Comparison of ENCODE assay signal across 11 cellular contexts in the genomic region with DNA sequence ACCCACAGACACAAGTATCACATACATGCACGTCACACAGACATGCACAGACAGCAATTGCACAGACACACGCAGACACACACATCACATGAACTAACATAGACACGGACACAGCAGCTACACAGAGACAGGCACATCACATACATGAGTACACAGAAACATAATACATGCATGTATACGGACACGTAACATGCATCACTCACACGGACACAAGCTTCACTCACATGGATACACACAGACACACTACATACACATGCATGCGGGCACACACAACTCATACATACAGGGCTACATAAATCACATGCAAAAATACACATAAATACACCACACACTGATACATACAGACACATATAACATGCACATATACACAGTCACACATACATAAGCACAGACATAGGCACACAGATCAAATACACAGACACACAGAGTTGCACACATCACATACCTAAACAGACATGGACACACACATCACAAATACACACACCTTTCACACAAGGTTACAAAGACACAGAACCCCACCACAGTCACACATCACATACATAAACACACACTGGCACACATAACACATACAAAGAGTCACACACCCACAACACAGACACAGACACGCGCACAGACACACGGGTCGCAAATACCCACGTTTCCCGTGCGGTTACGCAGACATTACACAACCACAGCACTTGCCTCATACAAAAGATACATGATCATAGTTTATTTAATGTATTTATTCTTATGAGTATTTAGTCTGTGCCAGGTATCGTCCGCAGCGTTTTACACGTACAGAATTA. TPM values are rescaled to one million over a fixed set of nuclear protein-coding genes. Genes with fewer than 3 reads are reported as not detected.
DNase-seq lines count a peak whose midpoint lies in the region; ATAC-seq and TF ChIP-seq lines count a peak whose summit lies in the region.
"Had no signal": no experiment of that assay in that cellular context is flagged by ENCODE, and none has a peak within 500 bp of the region (broad histone marks: within the 10 kb centered on the region; RNA-seq: fewer than 3 reads in every experiment).

No MANE protein-coding gene starts in this region.

- no peaks in the 10 kb centered on the region for H3K9me3 ChIP-seq in thymus (ENCODE audit: control insufficient read depth)
- H3K9me3 ChIP-seq: right atrium auricular region had no signal

- H3K27ac ChIP-seq in thymus (ENCODE audit: low read depth): no peak overlapping the region

- H3K27me3 ChIP-seq in thymus (ENCODE audit: control insufficient read depth, insufficient read depth): peaks cover 37% of the 10 kb centered on the region

- 48% methylated on average over 19 of the region's 19 CpGs for WGBS in thymus

- peaks cover 4% of the 10 kb centered on the region for H3K36me3 Mint-ChIP-seq in activated T-cell treated with anti-CD3 and anti-CD28 coated beads, Interleukin-2, amount 50 U/mL, for 24 hours (ENCODE audit: low read depth)
- no peaks in the 10 kb centered on the region for H3K36me3 Mint-ChIP-seq in activated T-cell treated with anti-CD3 and anti-CD28 coated beads, Interleukin-2, amount 50 U/mL, for 72 hours (ENCODE audit: insufficient read depth in 2 of 2)

- H3K4me1 ChIP-seq in thymus (ENCODE audit: control insufficient read depth, insufficient read depth, low read length): peaks cover 10% of the 10 kb centered on the region

- no peaks in the 10 kb centered on the region for H3K36me3 ChIP-seq in thymus (ENCODE audit: control insufficient read depth, insufficient read depth)
- H3K36me3 ChIP-seq: right atrium auricular region had no signal

- H3K9me3 Mint-ChIP-seq in activated T-cell treated with anti-CD3 and anti-CD28 coated beads, Interleukin-2, amount 50 U/mL, for 24 hours: no peaks in the 10 kb centered on the region
- no peaks in the 10 kb centered on the region for H3K9me3 Mint-ChIP-seq in activated T-cell treated with anti-CD3 and anti-CD28 coated beads, Interleukin-2, amount 50 U/mL, for 72 hours
- H3K9me3 Mint-ChIP-seq: activated T-helper 2 cell treated with anti-CD3 and anti-CD28 coated beads, Interferon-gamma antibody, Interleukin-2, Interleukin-4, amounts not matched to agents 10 μg/mL and 5 μg/mL and 100 μg/mL, durations not matched to agents 14 hours and 24 hours and 36 hours had no signal

- DNase-seq in activated T-cell treated with anti-CD3 and anti-CD28 coated beads, Interleukin-2, amount 50 U/mL, for 24 hours: peak; percentile 37
- DNase-seq in activated T-cell treated with anti-CD3 and anti-CD28 coated beads, Interleukin-2, amount 50 U/mL, for 72 hours: no peak
- DNase-seq in NB4 (ENCODE audit: low read depth) (peak; percentile 80), epithelial cell of proximal tubule (ENCODE audit: low read depth) (no peak), NCI-H146 treated with DMSO at 0.1 percent for 48 hours (lab: John Stamatoyannopoulos, UW; ENCODE audit: unreplicated experiment) (no peak)
- no peak for DNase-seq in stimulated activated CD4-positive, alpha-beta T cell treated with anti-CD3 and anti-CD28 coated beads, Interleukin-2, amount 100 ng/mL, for 48 hours
- DNase-seq: NCI-H2029 treated with DMSO at 0.1 percent for 48 hours had no signal

- H3K27me3 Mint-ChIP-seq in activated T-cell treated with anti-CD3 and anti-CD28 coated beads, Interleukin-2, amount 50 U/mL, for 24 hours: no peaks in the 10 kb centered on the region
- no peaks in the 10 kb centered on the region for H3K27me3 Mint-ChIP-seq in activated T-cell treated with anti-CD3 and anti-CD28 coated beads, Interleukin-2, amount 50 U/mL, for 72 hours (ENCODE audit: low read depth)

- peaks cover 18% of the 10 kb centered on the region for H3K4me1 Mint-ChIP-seq in activated T-cell treated with anti-CD3 and anti-CD28 coated beads, Interleukin-2, amount 50 U/mL, for 24 hours (ENCODE audit: low read depth)
- H3K4me1 Mint-ChIP-seq in activated T-cell treated with anti-CD3 and anti-CD28 coated beads, Interleukin-2, amount 50 U/mL, for 72 hours (ENCODE audit: low read depth): peaks cover 17% of the 10 kb centered on the region

- H3K4me3 ChIP-seq in NB4 (ENCODE audit: low read depth, low read length) (peak overlapping the region; percentile 66), epithelial cell of proximal tubule (ENCODE audit: low read depth, low read length) (peak overlapping the region; percentile 71), thymus (ENCODE audit: low read length) (peak overlapping the region; percentile 83)

- TF ChIP-seq POLR2A in NB4 (IDR thresholded peaks at IDR 0.05; ENCODE audit: extremely low read depth, insufficient read length): no peak

- TF ChIP-seq CTCF in NB4 (IDR thresholded peaks at IDR 0.05; ENCODE audit: low read depth, low read length) (no peak), epithelial cell of proximal tubule (conservative IDR thresholded peaks at IDR 0.05; ENCODE audit: low read depth, low read length) (no peak)

- no peak overlapping the region for H3K4me3 Mint-ChIP-seq in activated T-cell treated with anti-CD3 and anti-CD28 coated beads, Interleukin-2, amount 50 U/mL, for 24 hours
- H3K4me3 Mint-ChIP-seq in activated T-cell treated with anti-CD3 and anti-CD28 coated beads, Interleukin-2, amount 50 U/mL, for 72 hours: no peak overlapping the region

- H3K27ac Mint-ChIP-seq in activated T-cell treated with anti-CD3 and anti-CD28 coated beads, Interleukin-2, amount 50 U/mL, for 24 hours: no peak overlapping the region
- H3K27ac Mint-ChIP-seq in activated T-cell treated with anti-CD3 and anti-CD28 coated beads, Interleukin-2, amount 50 U/mL, for 72 hours: no peak overlapping the region

- no peak for ATAC-seq in activated T-cell treated with anti-CD3 and anti-CD28 coated beads, Interleukin-2, amount 50 U/mL, for 72 hours (replicated peaks in 1 of 2)
- ATAC-seq in HG02970 (IDR thresholded peaks at IDR 0.05; ENCODE audit: low FRiP score, unreplicated experiment): no peak

RNA-seq across cellular contexts. Expression of a gene that starts 1.1 kb away (rescaled TPM):
- 1 to 10 TPM; 6.0 to 6.6 TPM for total RNA-seq in activated T-cell treated with anti-CD3 and anti-CD28 coated beads, Interleukin-2, amount 50 U/mL, for 72 hours
- 1.5 and 4.2 TPM in 2 replicates for total RNA-seq in epithelial cell of proximal tubule
- polyA plus RNA-seq in thymus: 1.5 TPM

RNA-seq across cellular contexts. Expression of a gene that starts 39.3 kb away (rescaled TPM):
- total RNA-seq in activated T-cell treated with anti-CD3 and anti-CD28 coated beads, Interleukin-2, amount 50 U/mL, for 72 hours: not detected
- 0.29 TPM in 1 of 2 replicates, not detected in the other for total RNA-seq in epithelial cell of proximal tubule
- polyA plus RNA-seq in thymus: 4.3 TPM
- total RNA-seq: activated T-helper 2 cell treated with anti-CD3 and anti-CD28 coated beads, Interferon-gamma antibody, Interleukin-2, Interleukin-4, amounts not matched to agents 10 μg/mL and 5 μg/mL and 100 μg/mL, durations not matched to agents 14 hours and 24 hours and 36 hours; right atrium auricular region had no signal

RNA-seq across cellular contexts. Expression of a gene that starts 43.5 kb away (rescaled TPM):
- total RNA-seq in activated T-cell treated with anti-CD3 and anti-CD28 coated beads, Interleukin-2, amount 50 U/mL, for 72 hours: 10 to 100 TPM; 59.4 to 68.3 TPM
- total RNA-seq in epithelial cell of proximal tubule: 43.6 and 81.6 TPM in 2 replicates
- 42.4 TPM for polyA plus RNA-seq in thymus

RNA-seq across cellular contexts. Expression of a gene that starts 57.3 kb away (rescaled TPM):
- 1 to 10 TPM; 3.2 to 5.0 TPM for total RNA-seq in activated T-cell treated with anti-CD3 and anti-CD28 coated beads, Interleukin-2, amount 50 U/mL, for 72 hours
- total RNA-seq in epithelial cell of proximal tubule: 0.06 and 0.07 TPM in 2 replicates
- polyA plus RNA-seq in thymus: 0.78 TPM

Comparison
In these comparisons a context has a peak if more than half of its experiments do, and no peak if none do; other contexts are left out.
1. DNase-seq: peak in activated T-cell treated with anti-CD3 and anti-CD28 coated beads, Interleukin-2, amount 50 U/mL, for 24 hours (single experiment) and NB4 (single experiment); none in activated T-cell treated with anti-CD3 and anti-CD28 coated beads, Interleukin-2, amount 50 U/mL, for 72 hours (0 of 2), epithelial cell of proximal tubule (single experiment), stimulated activated CD4-positive, alpha-beta T cell treated with anti-CD3 and anti-CD28 coated beads, Interleukin-2, amount 100 ng/mL, for 48 hours (0 of 2) and NCI-H146 treated with DMSO at 0.1 percent for 48 hours (single experiment).
2. Peak in every context shown above with its lines, with median percentiles within 50 percentile points of each other: H3K4me3 ChIP-seq.